ENCODE assay signal across 1 cellular context in genomic region chr16:25030420-25031131, GRCh38.
TF ChIP-seq lines count a peak whose summit lies in the region.

No MANE protein-coding gene starts in this region.

TF ChIP-seq in IMR-90, 13 proteins besides CTCF, POLR2A, EP300 and RAD21 (continued from another document):
- TF ChIP-seq USF2 (IDR thresholded peaks at IDR 0.05; ENCODE audit: low read depth, low read length) = no peak
- no peak for TF ChIP-seq CHD1 (IDR thresholded peaks at IDR 0.05; ENCODE audit: low read depth, low read length)
- TF ChIP-seq NFE2L2 (IDR thresholded peaks at IDR 0.05; ENCODE audit: low read depth, low read length) = no peak
